In the genomic region with DNA sequence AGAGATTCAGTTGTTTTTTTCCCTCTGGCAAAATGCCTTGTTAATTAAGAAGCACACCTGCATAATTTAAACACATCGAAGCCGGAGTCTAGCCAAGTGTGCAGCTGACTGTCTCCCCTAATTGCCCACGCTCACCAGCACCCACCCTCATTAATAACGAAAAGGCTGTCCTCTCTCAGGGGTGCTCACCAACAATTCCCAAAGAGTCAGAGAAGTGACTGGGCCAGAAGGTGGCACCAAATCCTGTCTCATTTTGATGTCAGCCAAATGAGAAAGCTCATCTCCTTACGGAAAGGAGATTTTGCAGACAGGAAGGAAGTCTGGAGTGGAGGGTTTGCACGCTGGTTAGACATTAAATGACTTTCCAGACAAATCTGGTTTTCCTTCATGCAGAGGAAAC, we compare ENCODE assay signal across 1 cellular context.
TF ChIP-seq lines count a peak whose summit lies in the region.

No MANE protein-coding gene starts in this region.

TF ChIP-seq in HepG2, 621 proteins besides CTCF, POLR2A, EP300 and RAD21 (continued from another document):
- TF ChIP-seq, protein P1, sequence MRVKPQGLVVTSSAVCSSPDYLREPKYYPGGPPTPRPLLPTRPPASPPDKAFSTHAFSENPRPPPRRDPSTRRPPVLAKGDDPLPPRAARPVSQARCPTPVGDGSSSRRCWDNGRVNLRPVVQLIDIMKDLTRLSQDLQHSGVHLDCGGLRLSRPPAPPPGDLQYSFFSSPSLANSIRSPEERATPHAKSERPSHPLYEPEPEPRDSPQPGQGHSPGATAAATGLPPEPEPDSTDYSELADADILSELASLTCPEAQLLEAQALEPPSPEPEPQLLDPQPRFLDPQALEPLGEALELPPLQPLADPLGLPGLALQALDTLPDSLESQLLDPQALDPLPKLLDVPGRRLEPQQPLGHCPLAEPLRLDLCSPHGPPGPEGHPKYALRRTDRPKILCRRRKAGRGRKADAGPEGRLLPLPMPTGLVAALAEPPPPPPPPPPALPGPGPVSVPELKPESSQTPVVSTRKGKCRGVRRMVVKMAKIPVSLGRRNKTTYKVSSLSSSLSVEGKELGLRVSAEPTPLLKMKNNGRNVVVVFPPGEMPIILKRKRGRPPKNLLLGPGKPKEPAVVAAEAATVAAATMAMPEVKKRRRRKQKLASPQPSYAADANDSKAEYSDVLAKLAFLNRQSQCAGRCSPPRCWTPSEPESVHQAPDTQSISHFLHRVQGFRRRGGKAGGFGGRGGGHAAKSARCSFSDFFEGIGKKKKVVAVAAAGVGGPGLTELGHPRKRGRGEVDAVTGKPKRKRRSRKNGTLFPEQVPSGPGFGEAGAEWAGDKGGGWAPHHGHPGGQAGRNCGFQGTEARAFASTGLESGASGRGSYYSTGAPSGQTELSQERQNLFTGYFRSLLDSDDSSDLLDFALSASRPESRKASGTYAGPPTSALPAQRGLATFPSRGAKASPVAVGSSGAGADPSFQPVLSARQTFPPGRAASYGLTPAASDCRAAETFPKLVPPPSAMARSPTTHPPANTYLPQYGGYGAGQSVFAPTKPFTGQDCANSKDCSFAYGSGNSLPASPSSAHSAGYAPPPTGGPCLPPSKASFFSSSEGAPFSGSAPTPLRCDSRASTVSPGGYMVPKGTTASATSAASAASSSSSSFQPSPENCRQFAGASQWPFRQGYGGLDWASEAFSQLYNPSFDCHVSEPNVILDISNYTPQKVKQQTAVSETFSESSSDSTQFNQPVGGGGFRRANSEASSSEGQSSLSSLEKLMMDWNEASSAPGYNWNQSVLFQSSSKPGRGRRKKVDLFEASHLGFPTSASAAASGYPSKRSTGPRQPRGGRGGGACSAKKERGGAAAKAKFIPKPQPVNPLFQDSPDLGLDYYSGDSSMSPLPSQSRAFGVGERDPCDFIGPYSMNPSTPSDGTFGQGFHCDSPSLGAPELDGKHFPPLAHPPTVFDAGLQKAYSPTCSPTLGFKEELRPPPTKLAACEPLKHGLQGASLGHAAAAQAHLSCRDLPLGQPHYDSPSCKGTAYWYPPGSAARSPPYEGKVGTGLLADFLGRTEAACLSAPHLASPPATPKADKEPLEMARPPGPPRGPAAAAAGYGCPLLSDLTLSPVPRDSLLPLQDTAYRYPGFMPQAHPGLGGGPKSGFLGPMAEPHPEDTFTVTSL (CRISPR knock-in tag; IDR thresholded peaks at IDR 0.05; ENCODE audit: borderline replicate concordance): no peak
